1 cellular context compared by ENCODE assay signal in the genomic region with DNA sequence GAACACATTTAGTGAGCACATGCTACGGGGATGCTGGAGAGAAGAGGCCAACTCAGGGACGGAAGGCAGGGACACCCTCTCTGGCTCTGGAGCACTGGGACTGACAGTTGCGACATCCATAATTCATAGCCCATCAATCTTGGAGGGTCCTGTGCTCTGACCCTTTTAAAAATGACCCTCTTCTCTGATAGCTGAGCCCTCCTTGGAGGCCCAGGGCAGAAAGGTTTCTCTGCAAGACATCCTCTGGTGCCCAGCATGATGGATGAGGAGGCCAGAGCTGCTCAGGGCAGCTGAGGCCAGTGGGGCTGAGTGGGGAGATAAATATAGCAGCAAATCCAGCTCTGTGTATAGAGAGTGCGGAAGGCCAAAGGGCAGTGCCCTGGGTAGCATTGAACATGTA.
TF ChIP-seq lines count a peak whose summit lies in the region.

No MANE protein-coding gene starts in this region.

TF ChIP-seq in IMR-90, 13 proteins besides CTCF, POLR2A, EP300 and RAD21:
- TF ChIP-seq RCOR1 (IDR thresholded peaks at IDR 0.05; ENCODE audit: insufficient replicate concordance, low read length) (no peak), FOS (IDR thresholded peaks at IDR 0.05; ENCODE audit: low read depth, low read length) (no peak), NFE2L2 (IDR thresholded peaks at IDR 0.05; ENCODE audit: low read depth, low read length) (no peak)
- TF ChIP-seq, protein P1, sequence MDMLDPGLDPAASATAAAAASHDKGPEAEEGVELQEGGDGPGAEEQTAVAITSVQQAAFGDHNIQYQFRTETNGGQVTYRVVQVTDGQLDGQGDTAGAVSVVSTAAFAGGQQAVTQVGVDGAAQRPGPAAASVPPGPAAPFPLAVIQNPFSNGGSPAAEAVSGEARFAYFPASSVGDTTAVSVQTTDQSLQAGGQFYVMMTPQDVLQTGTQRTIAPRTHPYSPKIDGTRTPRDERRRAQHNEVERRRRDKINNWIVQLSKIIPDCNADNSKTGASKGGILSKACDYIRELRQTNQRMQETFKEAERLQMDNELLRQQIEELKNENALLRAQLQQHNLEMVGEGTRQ (IDR thresholded peaks at IDR 0.05; ENCODE audit: low read depth, low read length), result no peak
